Comparison of ENCODE assay signal across 32 cellular contexts in the genomic region with DNA sequence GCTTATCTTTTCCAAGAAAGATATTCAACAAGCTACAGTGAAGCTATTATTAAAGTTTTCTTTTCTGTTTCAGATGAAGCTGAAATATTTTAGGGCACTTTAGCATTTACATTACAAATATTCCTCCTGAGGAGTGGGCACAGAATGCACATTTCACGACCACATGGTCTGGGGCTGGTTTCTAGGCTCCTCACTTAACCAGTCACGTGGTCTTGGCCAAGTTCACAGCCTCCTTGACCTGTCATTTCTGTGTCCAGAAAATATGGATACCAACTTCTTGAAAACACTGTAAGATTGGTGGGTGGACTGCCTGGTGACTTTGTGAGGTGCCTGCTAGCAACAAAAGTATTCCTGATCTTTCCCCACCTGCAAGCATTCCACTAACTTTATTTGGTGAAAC.
"Had no signal": no experiment of that assay in that cellular context is flagged by ENCODE, and none has a peak within 500 bp of the region (broad histone marks: within the 10 kb centered on the region; RNA-seq: fewer than 3 reads in every experiment).

No MANE protein-coding gene starts in this region.

- H3K27ac ChIP-seq: adrenal gland, ascending aorta, breast epithelium, cardiac muscle cell, epithelial cell of prostate, esophagus squamous epithelium, gastroesophageal sphincter had no signal

- ATAC-seq: activated CD4-positive, alpha-beta T cell treated with anti-CD3 and anti-CD28 coated beads for 36 hours; activated CD8-positive, alpha-beta memory T cell treated with anti-CD3 and anti-CD28 coated beads, Interleukin-2, amount 10 ng/mL, durations not matched to agents 7 days and 5 days; activated CD8-positive, alpha-beta T cell treated with anti-CD3 and anti-CD28 coated beads, Interleukin-2, amount 10 ng/mL, durations not matched to agents 7 days and 5 days; activated naive CD8-positive, alpha-beta T cell treated with anti-CD3 and anti-CD28 coated beads, Interleukin-2, amount 50 U/mL, for 24 hours; gastroesophageal sphincter had no signal

- H3K36me3 ChIP-seq: adrenal gland, ascending aorta, breast epithelium, cardiac muscle cell, esophagus squamous epithelium, gastroesophageal sphincter had no signal

- H3K4me3 Mint-ChIP-seq: activated CD4-positive, alpha-beta memory T cell treated with anti-CD3 and anti-CD28 coated beads for 36 hours; activated CD4-positive, alpha-beta T cell treated with anti-CD3 and anti-CD28 coated beads for 36 hours; activated CD4-positive, alpha-beta T cell treated with anti-CD3 and anti-CD28 coated beads, Interleukin-2, amount 10 ng/mL, durations not matched to agents 24 days and 14 days; activated CD8-positive, alpha-beta memory T cell treated with anti-CD3 and anti-CD28 coated beads, Interleukin-2, amount 10 ng/mL, durations not matched to agents 7 days and 5 days; activated CD8-positive, alpha-beta T cell treated with anti-CD3 and anti-CD28 coated beads, Interleukin-2, amount 10 ng/mL, durations not matched to agents 7 days and 5 days; activated naive CD4-positive, alpha-beta T cell treated with anti-CD3 and anti-CD28 coated beads for 36 hours; activated naive CD4-positive, alpha-beta T cell treated with anti-CD3 and anti-CD28 coated beads, Interleukin-2, amount 50 U/mL, for 24 hours; activated naive CD8-positive, alpha-beta T cell treated with anti-CD3 and anti-CD28 coated beads for 36 hours; activated naive CD8-positive, alpha-beta T cell treated with anti-CD3 and anti-CD28 coated beads, Interleukin-2, amount 50 U/mL, for 24 hours; activated T-helper 1 cell treated with anti-CD3 and anti-CD28 coated beads, Interleukin-12 subunit alpha, Interleukin-12 subunit beta, Interleukin-2, Interleukin-4 antibody, amounts not matched to agents 30 ng/mL and 10 ng/mL and 1 ng/mL, durations not matched to agents 14 hours and 24 hours and 36 hours; brain had no signal

- H3K27me3 ChIP-seq: adrenal gland, ascending aorta, breast epithelium, cardiac muscle cell, esophagus squamous epithelium, gastroesophageal sphincter had no signal

- H3K4me3 ChIP-seq: adrenal gland, ascending aorta, breast epithelium, cardiac muscle cell, esophagus squamous epithelium, gastroesophageal sphincter had no signal

- H3K9me3 Mint-ChIP-seq: activated CD4-positive, alpha-beta memory T cell treated with anti-CD3 and anti-CD28 coated beads for 36 hours; activated CD4-positive, alpha-beta T cell treated with anti-CD3 and anti-CD28 coated beads, Interleukin-2, amount 10 ng/mL, durations not matched to agents 24 days and 14 days; activated naive CD4-positive, alpha-beta T cell treated with anti-CD3 and anti-CD28 coated beads for 36 hours; activated naive CD4-positive, alpha-beta T cell treated with anti-CD3 and anti-CD28 coated beads, Interleukin-2, amount 50 U/mL, for 24 hours; activated naive CD8-positive, alpha-beta T cell treated with anti-CD3 and anti-CD28 coated beads for 36 hours; activated T-helper 1 cell treated with anti-CD3 and anti-CD28 coated beads, Interleukin-12 subunit alpha, Interleukin-12 subunit beta, Interleukin-2, Interleukin-4 antibody, amounts not matched to agents 30 ng/mL and 10 ng/mL and 1 ng/mL, durations not matched to agents 14 hours and 24 hours and 36 hours; activated T-helper 2 cell treated with anti-CD3 and anti-CD28 coated beads, Interferon-gamma antibody, Interleukin-2, Interleukin-4, amounts not matched to agents 10 μg/mL and 5 μg/mL and 100 μg/mL, durations not matched to agents 14 hours and 24 hours and 36 hours had no signal

- H3K9me3 ChIP-seq: adrenal gland, ascending aorta, breast epithelium, esophagus squamous epithelium, gastroesophageal sphincter had no signal

- H3K27ac Mint-ChIP-seq: activated CD4-positive, alpha-beta memory T cell treated with anti-CD3 and anti-CD28 coated beads for 36 hours; activated CD4-positive, alpha-beta T cell treated with anti-CD3 and anti-CD28 coated beads for 36 hours; activated CD4-positive, alpha-beta T cell treated with anti-CD3 and anti-CD28 coated beads, Interleukin-2, amount 10 ng/mL, durations not matched to agents 24 days and 14 days; activated CD8-positive, alpha-beta memory T cell treated with anti-CD3 and anti-CD28 coated beads, Interleukin-2, amount 10 ng/mL, durations not matched to agents 7 days and 5 days; activated CD8-positive, alpha-beta T cell treated with anti-CD3 and anti-CD28 coated beads, Interleukin-2, amount 10 ng/mL, durations not matched to agents 7 days and 5 days; activated naive CD4-positive, alpha-beta T cell treated with anti-CD3 and anti-CD28 coated beads for 36 hours; activated naive CD4-positive, alpha-beta T cell treated with anti-CD3 and anti-CD28 coated beads, Interleukin-2, amount 50 U/mL, for 24 hours; activated naive CD8-positive, alpha-beta T cell treated with anti-CD3 and anti-CD28 coated beads for 36 hours; activated naive CD8-positive, alpha-beta T cell treated with anti-CD3 and anti-CD28 coated beads, Interleukin-2, amount 50 U/mL, for 24 hours; activated T-helper 1 cell treated with anti-CD3 and anti-CD28 coated beads, Interleukin-12 subunit alpha, Interleukin-12 subunit beta, Interleukin-2, Interleukin-4 antibody, amounts not matched to agents 30 ng/mL and 10 ng/mL and 1 ng/mL, durations not matched to agents 14 hours and 24 hours and 36 hours; activated T-helper 2 cell treated with anti-CD3 and anti-CD28 coated beads, Interferon-gamma antibody, Interleukin-2, Interleukin-4, amounts not matched to agents 10 μg/mL and 5 μg/mL and 100 μg/mL, durations not matched to agents 14 hours and 24 hours and 36 hours had no signal

- H3K4me1 Mint-ChIP-seq: activated CD4-positive, alpha-beta T cell treated with anti-CD3 and anti-CD28 coated beads for 36 hours; activated CD4-positive, alpha-beta T cell treated with anti-CD3 and anti-CD28 coated beads, Interleukin-2, amount 10 ng/mL, durations not matched to agents 24 days and 14 days; activated CD8-positive, alpha-beta memory T cell treated with anti-CD3 and anti-CD28 coated beads, Interleukin-2, amount 10 ng/mL, durations not matched to agents 7 days and 5 days; activated naive CD4-positive, alpha-beta T cell treated with anti-CD3 and anti-CD28 coated beads, Interleukin-2, amount 50 U/mL, for 24 hours; activated naive CD8-positive, alpha-beta T cell treated with anti-CD3 and anti-CD28 coated beads for 36 hours; activated naive CD8-positive, alpha-beta T cell treated with anti-CD3 and anti-CD28 coated beads, Interleukin-2, amount 50 U/mL, for 24 hours had no signal

- H3K4me1 ChIP-seq: adrenal gland, ascending aorta, breast epithelium had no signal

- H3K36me3 Mint-ChIP-seq: activated CD4-positive, alpha-beta memory T cell treated with anti-CD3 and anti-CD28 coated beads for 36 hours; activated CD8-positive, alpha-beta memory T cell treated with anti-CD3 and anti-CD28 coated beads, Interleukin-2, amount 10 ng/mL, durations not matched to agents 7 days and 5 days; activated naive CD8-positive, alpha-beta T cell treated with anti-CD3 and anti-CD28 coated beads for 36 hours had no signal

- H3K27me3 Mint-ChIP-seq: activated CD4-positive, alpha-beta T cell treated with anti-CD3 and anti-CD28 coated beads for 36 hours; brain had no signal

- DNase-seq: activated CD4-positive, alpha-beta memory T cell treated with anti-CD3 and anti-CD28 coated beads for 36 hours; activated CD4-positive, alpha-beta T cell treated with anti-CD3 and anti-CD28 coated beads for 36 hours; activated CD4-positive, alpha-beta T cell treated with anti-CD3 and anti-CD28 coated beads, Interleukin-2, amount 10 ng/mL, durations not matched to agents 24 days and 14 days; activated CD4-positive, CD25-positive, alpha-beta regulatory T cell; activated CD4-positive, CD25-positive, alpha-beta regulatory T cell treated with anti-CD3 and anti-CD28 coated beads, Interleukin-2, amount 50 U/mL, for 72 hours; activated CD8-positive, alpha-beta memory T cell treated with anti-CD3 and anti-CD28 coated beads, Interleukin-2, amount 10 ng/mL, durations not matched to agents 7 days and 5 days; activated CD8-positive, alpha-beta memory T cell treated with anti-CD3 and anti-CD28 coated beads, Interleukin-2, amount 50 U/mL, for 4 hours; activated CD8-positive, alpha-beta T cell treated with anti-CD3 and anti-CD28 coated beads, Interleukin-2, amount 10 ng/mL, durations not matched to agents 7 days and 5 days; activated effector memory CD4-positive, alpha-beta T cell treated with anti-CD3 and anti-CD28 coated beads, Interleukin-2, amount 50 U/mL, for 16 hours; activated naive CD4-positive, alpha-beta T cell treated with anti-CD3 and anti-CD28 coated beads for 36 hours; activated naive CD8-positive, alpha-beta T cell treated with anti-CD3 and anti-CD28 coated beads for 36 hours; activated naive CD8-positive, alpha-beta T cell treated with anti-CD3 and anti-CD28 coated beads, Interleukin-2, amount 50 U/mL, for 24 hours; activated T-cell treated with anti-CD3 and anti-CD28 coated beads, Interleukin-2, amount 50 U/mL, for 1 hour; activated T-cell treated with anti-CD3 and anti-CD28 coated beads, Interleukin-2, amount 50 U/mL, for 48 hours; adrenal gland; cortex of kidney; dermis blood vessel endothelial cell; effector CD8-positive, alpha-beta T cell; esophagus squamous epithelium; T-helper 2 cell had no signal

- FAIRE-seq: colon, endometrium, endothelial cell of umbilical vein had no signal
